Comparison of ENCODE assay signal across 13 cellular contexts in the genomic region with DNA sequence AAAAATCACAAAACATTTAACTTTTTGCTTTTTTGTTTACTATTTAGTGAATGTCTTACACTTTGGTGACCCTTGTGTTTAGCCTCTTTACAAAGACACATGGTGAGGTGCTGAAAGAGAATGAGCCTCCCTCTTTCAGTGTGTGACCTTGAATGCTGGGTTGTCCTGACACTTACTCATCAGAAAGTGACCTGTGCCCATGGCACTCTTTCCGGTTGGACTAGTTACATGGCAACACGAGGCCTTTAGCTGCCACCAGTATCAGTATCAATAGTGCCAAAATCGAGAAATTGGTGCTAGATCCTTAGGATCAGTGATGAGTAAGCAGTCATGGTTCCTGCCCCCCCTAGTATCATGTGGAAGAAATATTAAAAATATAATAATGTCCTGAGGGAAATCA. TPM values are rescaled to one million over a fixed set of nuclear protein-coding genes. Genes with fewer than 3 reads are reported as not detected.
A peak's percentile ranks its signal among the peaks of the same experiment; 100 is the strongest.
DNase-seq lines count a peak whose midpoint lies in the region; ATAC-seq and TF ChIP-seq lines count a peak whose summit lies in the region.
"Had no signal": no experiment of that assay in that cellular context is flagged by ENCODE, and none has a peak within 500 bp of the region (broad histone marks: within the 10 kb centered on the region; RNA-seq: fewer than 3 reads in every experiment).

No MANE protein-coding gene starts in this region.

- no peaks in the 10 kb centered on the region for H3F3A ChIP-seq in PC-3 (ENCODE audit: low read length, unreplicated experiment)

- no peak for TF ChIP-seq POLR2A in esophagus muscularis mucosa (IDR thresholded peaks at IDR 0.05; ENCODE audit: low read depth)

- no TSS peak for BruUV-seq in PC-3 (replicated peaks; lab: Mats Ljungman, UMichigan)

- ATAC-seq in PC-3 (no peak), psoas muscle (no peak)

- H3K4me1 ChIP-seq in PC-3 (ENCODE audit: insufficient read depth, low read length) (peaks cover 4% of the 10 kb centered on the region; the same call in 1 of the 2 replicates), esophagus muscularis mucosa (peaks cover 29 to 40% (median 37%) of the 10 kb centered on the region in 4 donors), psoas muscle (peaks cover 25% of the 10 kb centered on the region)

- H3K4me2 ChIP-seq in PC-3 (ENCODE audit: low read length): no peak overlapping the region

- no peak overlapping the region for H3K9ac ChIP-seq in PC-3 (ENCODE audit: low read length)

- 77% methylated on average over 3 of the region's 3 CpGs for WGBS in esophagus muscularis mucosa
- 46 to 74% (median 50%) methylated on average over 3 of the region's 3 CpGs for WGBS in psoas muscle, 3 donors

- peak; percentile 31 for DNase-seq in DMS53 (lab: John Stamatoyannopoulos, UW)
- no peak for DNase-seq in DMS53 treated with DMSO at 0.1 percent for 48 hours (lab: John Stamatoyannopoulos, UW; ENCODE audit: unreplicated experiment)
- DNase-seq in PC-3: no peak
- no peak for DNase-seq in esophagus muscularis mucosa (ENCODE audit: extremely low spot score)
- DNase-seq in psoas muscle: no peak
- DNase-seq in mucosa of gallbladder (ENCODE audit: low spot score): no peak
- no peak for DNase-seq in SW480 (ENCODE audit: low spot score)
- no peak for DNase-seq in inferior parietal cortex (ENCODE audit: extremely low spot score)
- DNase-seq: stimulated activated CD4-positive, alpha-beta T cell treated with anti-CD3 and anti-CD28 coated beads, Interleukin-4, amount 100 ng/mL, for 4 hours had no signal

- POLR2A ChIA-PET in PC-3 (lab: Charles Lee; ENCODE audit: unreplicated experiment): interaction anchor here (0.7 kb wide), 1 partner anchor 131 kb away, joined by 11 read pairs; no protein-coding TSS in a partner anchor

- 0 out of 2 replicates have a peak, but pooled peaks cover 3% of the 10 kb centered on the region for H3K36me3 ChIP-seq in PC-3 (ENCODE audit: low read depth, low read length)
- H3K36me3 ChIP-seq in esophagus muscularis mucosa: peaks cover under 1 to 19% (median 12%) of the 10 kb centered on the region in 4 donors
- H3K36me3 ChIP-seq in psoas muscle (ENCODE audit: insufficient read depth in 1 of 2, low read depth in 1 of 2): peaks cover 0 to 18% of the 10 kb centered on the region in 2 donors
- H3K36me3 ChIP-seq: colonic mucosa, pancreas had no signal

- CTCF ChIA-PET in PC-3 (lab: Charles Lee): no interaction called here

- H3K27me3 ChIP-seq in PC-3 (ENCODE audit: low read length) (no peaks in the 10 kb centered on the region), esophagus muscularis mucosa (no peaks in the 10 kb centered on the region), psoas muscle (ENCODE audit: insufficient read depth in 3 of 3, low read length in 2 of 3) (no peaks in the 10 kb centered on the region)
- H3K27me3 ChIP-seq: colonic mucosa, pancreas had no signal

- H3K27ac ChIP-seq in PC-3 (ENCODE audit: low read length) (no peak overlapping the region), esophagus muscularis mucosa (replicated peaks in 1 of 4) (peak overlapping the region in 3 of 4 donors; percentile 30 to 51 (median 33)), psoas muscle (peak overlapping the region; percentile 61)
- H3K27ac ChIP-seq: colonic mucosa, pancreas, WERI-Rb-1 had no signal

- H2AFZ ChIP-seq in PC-3 (ENCODE audit: low read length): peak overlapping the region; percentile 54

- H3K4me3 ChIP-seq in PC-3 (ENCODE audit: low read length) (no peak overlapping the region), esophagus muscularis mucosa (no peak overlapping the region), psoas muscle (no peak overlapping the region)
- H3K4me3 ChIP-seq: colonic mucosa, pancreas had no signal

- TF ChIP-seq EP300 in esophagus muscularis mucosa (IDR thresholded peaks at IDR 0.05): no peak

- H3K9me3 ChIP-seq in PC-3 (ENCODE audit: low read length) (no peaks in the 10 kb centered on the region), esophagus muscularis mucosa (no peaks in the 10 kb centered on the region), psoas muscle (no peaks in the 10 kb centered on the region)
- H3K9me3 ChIP-seq: colonic mucosa, pancreas had no signal

- TF ChIP-seq CTCF in PC-3 (conservative IDR thresholded peaks at IDR 0.05; ENCODE audit: low read depth, low read length) (no peak), esophagus muscularis mucosa (IDR thresholded peaks at IDR 0.05) (no peak), psoas muscle (IDR thresholded peaks at IDR 0.05) (no peak)

- H3K79me2 ChIP-seq in PC-3 (ENCODE audit: low read length): peaks cover 30% of the 10 kb centered on the region

- H4K20me1 ChIP-seq in PC-3 (ENCODE audit: low read length): no peaks in the 10 kb centered on the region

- intact Hi-C loops in PC-3 (cut with micrococcal nuclease) (loop anchor here (1.0 to 2.0 kb wide), 4 partner anchors 95 to 216 kb away; a partner anchor contains a TSS), esophagus muscularis mucosa (cut with DNase I) (loop anchor here (2.0 to 10.0 kb wide), 4 partner anchors 53 to 215 kb away; a partner anchor contains a TSS), psoas muscle (cut with DNase I) (loop anchor here (2.0 to 10.0 kb wide), 7 partner anchors 21 to 217 kb away; a partner anchor contains a TSS)

- no peaks in the 10 kb centered on the region for H3K9me2 ChIP-seq in PC-3 (replicated peaks; ENCODE audit: low read length)

RNA-seq across cellular contexts. Expression of a gene that starts 1.7 kb away (rescaled TPM):
- total RNA-seq in PC-3 (2014; rRNA removed) (87.6 and 99.5 TPM in 2 replicates), esophagus muscularis mucosa (10 to 100 TPM; 66.8 to 82.2 (median 76.9) TPM), psoas muscle (10 to 100 TPM; 50.7 to 70.4 (median 62.9) TPM), mucosa of gallbladder (61.1 TPM)
- polyA plus RNA-seq in psoas muscle: 100 to 1,000 TPM in 1 of 3 donors, 10 to 100 TPM in 2; 35.5 to 107 (median 90.6) TPM

RNA-seq across cellular contexts. Expression of a gene that starts 38.2 kb away (rescaled TPM):
- total RNA-seq in PC-3 (2014; rRNA removed) (not detected in 2 replicates), esophagus muscularis mucosa (under 1 TPM in 1 of 4 donors, not detected in 3; 0.50 TPM), psoas muscle (not detected), mucosa of gallbladder (0.37 TPM)
- polyA plus RNA-seq in psoas muscle: under 1 TPM in 1 of 3 donors, not detected in 2; 0.09 TPM
- total RNA-seq: colonic mucosa, fibroblast of villous mesenchyme had no signal
- polyA plus RNA-seq: pancreas had no signal

RNA-seq across cellular contexts. Expression of a gene that starts 51.6 kb away (rescaled TPM):
- total RNA-seq in PC-3 (2014; rRNA removed) (37.5 and 42.2 TPM in 2 replicates), esophagus muscularis mucosa (10 to 100 TPM; 24.5 to 39.6 (median 34.3) TPM), psoas muscle (10 to 100 TPM in 2 of 4 donors, 1 to 10 TPM in 2; 6.8 to 11.9 (median 9.5) TPM), mucosa of gallbladder (88.9 TPM)
- polyA plus RNA-seq in psoas muscle: 10 to 100 TPM in 2 of 3 donors, 1 to 10 TPM in 1; 5.7 to 13.7 (median 10.8) TPM
